ENCODE assay signal across 14 cellular contexts in genomic region chr15:74858366-74858735, GRCh38.
A peak's percentile ranks its signal among the peaks of the same experiment; 100 is the strongest.
DNase-seq lines count a peak whose midpoint lies in the region; ATAC-seq and TF ChIP-seq lines count a peak whose summit lies in the region.
"Had no signal": no experiment of that assay in that cellular context is flagged by ENCODE, and none has a peak within 500 bp of the region (broad histone marks: within the 10 kb centered on the region; RNA-seq: fewer than 3 reads in every experiment).

No MANE protein-coding gene starts in this region.

- H3K4me2 ChIP-seq in parathyroid adenoma (ENCODE audit: low read length): peak overlapping the region; percentile 23

- H3K9me3 Mint-ChIP-seq in activated naive CD8-positive, alpha-beta T cell treated with anti-CD3 and anti-CD28 coated beads, Interleukin-2, amount 50 U/mL, for 24 hours: no peaks in the 10 kb centered on the region

- H3K27me3 Mint-ChIP-seq in activated naive CD8-positive, alpha-beta T cell treated with anti-CD3 and anti-CD28 coated beads, Interleukin-2, amount 50 U/mL, for 24 hours: no peaks in the 10 kb centered on the region

- peak; percentile 41 for DNase-seq in DMS53 (lab: John Stamatoyannopoulos, UW)
- DNase-seq in DMS53 treated with DMSO at 0.1 percent for 48 hours (lab: John Stamatoyannopoulos, UW; ENCODE audit: unreplicated experiment): no peak
- DNase-seq in Kasumi-1 (lab: John Stamatoyannopoulos, UW): peak; percentile 15 to 16
- no peak for DNase-seq in activated naive CD8-positive, alpha-beta T cell treated with anti-CD3 and anti-CD28 coated beads, Interleukin-2, amount 50 U/mL, for 24 hours
- DNase-seq in DMS 273 treated with DMSO at 0.1 percent for 48 hours (lab: John Stamatoyannopoulos, UW): no peak
- no peak for DNase-seq in germinal center (ENCODE audit: low spot score)
- DNase-seq in GDM1 (lab: John Stamatoyannopoulos, UW): no peak
- DNase-seq: activated naive CD4-positive, alpha-beta T cell treated with anti-CD3 and anti-CD28 coated beads, Interleukin-2, amount 50 U/mL, for 16 hours; Calu3; left lung had no signal

- H3K4me3 ChIP-seq in parathyroid adenoma (ENCODE audit: low read depth, low read length): no peak overlapping the region
- H3K4me3 ChIP-seq: left lung, skin epidermis had no signal

- peaks cover 1% of the 10 kb centered on the region for H3K36me3 Mint-ChIP-seq in activated naive CD8-positive, alpha-beta T cell treated with anti-CD3 and anti-CD28 coated beads, Interleukin-2, amount 50 U/mL, for 24 hours (ENCODE audit: low read depth)

- no peak for TF ChIP-seq CTCF in parathyroid adenoma (IDR thresholded peaks at IDR 0.05)

- H3K4me1 Mint-ChIP-seq in activated naive CD8-positive, alpha-beta T cell treated with anti-CD3 and anti-CD28 coated beads, Interleukin-2, amount 50 U/mL, for 24 hours: peaks cover 41% of the 10 kb centered on the region

- no peak overlapping the region for H3K9ac ChIP-seq in parathyroid adenoma

- H3K27me3 ChIP-seq in parathyroid adenoma (ENCODE audit: control insufficient read depth, insufficient read depth, low read length): no peaks in the 10 kb centered on the region
- H3K27me3 ChIP-seq: left lung had no signal

- H3K4me1 ChIP-seq in parathyroid adenoma: peaks cover 21% of the 10 kb centered on the region

- H3K36me3 ChIP-seq in parathyroid adenoma (ENCODE audit: control insufficient read depth, insufficient read depth, low read length): no peaks in the 10 kb centered on the region

- peak overlapping the region; percentile 84 for H3K27ac ChIP-seq in parathyroid adenoma
- H3K27ac ChIP-seq: 22Rv1 had no signal

- H3K79me2 ChIP-seq in parathyroid adenoma: peaks cover 3% of the 10 kb centered on the region

- ATAC-seq in activated naive CD8-positive, alpha-beta T cell treated with anti-CD3 and anti-CD28 coated beads, Interleukin-2, amount 50 U/mL, for 24 hours: no peak
- ATAC-seq: SK-N-SH treated with all-trans-retinoic acid at 6 μM for 48 hours had no signal

- no peak overlapping the region for H3K4me3 Mint-ChIP-seq in activated naive CD8-positive, alpha-beta T cell treated with anti-CD3 and anti-CD28 coated beads, Interleukin-2, amount 50 U/mL, for 24 hours

- peak overlapping the region; percentile 82 for H3K27ac Mint-ChIP-seq in activated naive CD8-positive, alpha-beta T cell treated with anti-CD3 and anti-CD28 coated beads, Interleukin-2, amount 50 U/mL, for 24 hours

- no peaks in the 10 kb centered on the region for H3K9me3 ChIP-seq in parathyroid adenoma (ENCODE audit: control insufficient read depth, low read length)
- H3K9me3 ChIP-seq: left lung had no signal

- no peak overlapping the region for H2AFZ ChIP-seq in parathyroid adenoma

Comparison
In these comparisons a context has a peak if more than half of its experiments do, and no peak if none do; other contexts are left out.
1. DNase-seq: peak in DMS53 (single experiment) and Kasumi-1 (2 of 2); none in DMS53 treated with DMSO at 0.1 percent for 48 hours (single experiment), activated naive CD8-positive, alpha-beta T cell treated with anti-CD3 and anti-CD28 coated beads, Interleukin-2, amount 50 U/mL, for 24 hours (single experiment), DMS 273 treated with DMSO at 0.1 percent for 48 hours (single experiment), germinal center (single experiment) and GDM1 (single experiment).